1 cellular context compared by ENCODE assay signal in the genomic region with DNA sequence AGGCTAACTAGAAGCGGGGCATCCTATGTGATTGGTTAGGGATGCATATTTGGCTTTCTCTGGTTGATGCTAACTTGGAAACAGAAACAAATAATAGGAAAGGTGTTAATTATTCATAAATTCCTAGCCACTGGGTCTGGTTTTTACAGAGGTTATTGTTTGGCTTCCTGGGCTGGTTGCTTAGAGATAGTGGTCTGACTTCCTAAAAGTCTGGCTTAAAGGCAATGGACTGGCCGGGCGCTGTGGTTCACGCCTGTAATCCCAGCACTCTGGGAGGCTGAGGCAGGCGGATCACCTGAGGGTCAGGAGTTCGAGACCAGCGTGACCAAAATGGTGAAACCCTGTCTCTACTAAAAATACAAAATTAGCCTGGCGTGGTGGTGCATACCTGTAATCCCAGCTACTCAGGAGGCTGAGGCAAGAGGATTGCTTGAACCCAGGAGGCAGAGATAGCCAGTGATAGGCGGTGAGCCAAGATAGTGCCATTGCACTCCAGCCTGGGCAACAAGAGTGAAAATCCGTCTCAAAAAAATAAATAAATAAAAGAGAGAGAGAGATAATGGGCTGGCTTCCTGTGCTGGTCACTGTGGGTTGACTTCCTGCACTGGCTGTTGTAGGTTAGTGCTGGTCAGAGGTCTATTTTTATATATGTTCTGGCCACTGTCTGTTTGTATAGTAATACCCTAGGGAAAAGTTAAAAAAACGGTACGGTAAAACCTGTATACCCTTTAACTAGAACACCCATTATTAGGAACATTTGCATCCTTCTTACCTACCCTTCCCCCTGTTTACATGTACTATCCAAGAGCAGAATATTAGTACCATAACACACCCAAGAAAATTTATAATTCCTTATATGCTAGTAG.
TF ChIP-seq lines count a peak whose summit lies in the region.

No MANE protein-coding gene starts in this region.

TF ChIP-seq in GM23338, 12 proteins besides CTCF, POLR2A, EP300 and RAD21:
- no peak for TF ChIP-seq EZH2 (IDR thresholded peaks at IDR 0.05; ENCODE audit: low read depth, unreplicated experiment)
- TF ChIP-seq STAT1 (IDR thresholded peaks at IDR 0.05; ENCODE audit: unreplicated experiment), result no peak
- no peak for TF ChIP-seq CREB1 (CRISPR knock-in tag; IDR thresholded peaks at IDR 0.05; ENCODE audit: low read depth)
- TF ChIP-seq, protein P1, sequence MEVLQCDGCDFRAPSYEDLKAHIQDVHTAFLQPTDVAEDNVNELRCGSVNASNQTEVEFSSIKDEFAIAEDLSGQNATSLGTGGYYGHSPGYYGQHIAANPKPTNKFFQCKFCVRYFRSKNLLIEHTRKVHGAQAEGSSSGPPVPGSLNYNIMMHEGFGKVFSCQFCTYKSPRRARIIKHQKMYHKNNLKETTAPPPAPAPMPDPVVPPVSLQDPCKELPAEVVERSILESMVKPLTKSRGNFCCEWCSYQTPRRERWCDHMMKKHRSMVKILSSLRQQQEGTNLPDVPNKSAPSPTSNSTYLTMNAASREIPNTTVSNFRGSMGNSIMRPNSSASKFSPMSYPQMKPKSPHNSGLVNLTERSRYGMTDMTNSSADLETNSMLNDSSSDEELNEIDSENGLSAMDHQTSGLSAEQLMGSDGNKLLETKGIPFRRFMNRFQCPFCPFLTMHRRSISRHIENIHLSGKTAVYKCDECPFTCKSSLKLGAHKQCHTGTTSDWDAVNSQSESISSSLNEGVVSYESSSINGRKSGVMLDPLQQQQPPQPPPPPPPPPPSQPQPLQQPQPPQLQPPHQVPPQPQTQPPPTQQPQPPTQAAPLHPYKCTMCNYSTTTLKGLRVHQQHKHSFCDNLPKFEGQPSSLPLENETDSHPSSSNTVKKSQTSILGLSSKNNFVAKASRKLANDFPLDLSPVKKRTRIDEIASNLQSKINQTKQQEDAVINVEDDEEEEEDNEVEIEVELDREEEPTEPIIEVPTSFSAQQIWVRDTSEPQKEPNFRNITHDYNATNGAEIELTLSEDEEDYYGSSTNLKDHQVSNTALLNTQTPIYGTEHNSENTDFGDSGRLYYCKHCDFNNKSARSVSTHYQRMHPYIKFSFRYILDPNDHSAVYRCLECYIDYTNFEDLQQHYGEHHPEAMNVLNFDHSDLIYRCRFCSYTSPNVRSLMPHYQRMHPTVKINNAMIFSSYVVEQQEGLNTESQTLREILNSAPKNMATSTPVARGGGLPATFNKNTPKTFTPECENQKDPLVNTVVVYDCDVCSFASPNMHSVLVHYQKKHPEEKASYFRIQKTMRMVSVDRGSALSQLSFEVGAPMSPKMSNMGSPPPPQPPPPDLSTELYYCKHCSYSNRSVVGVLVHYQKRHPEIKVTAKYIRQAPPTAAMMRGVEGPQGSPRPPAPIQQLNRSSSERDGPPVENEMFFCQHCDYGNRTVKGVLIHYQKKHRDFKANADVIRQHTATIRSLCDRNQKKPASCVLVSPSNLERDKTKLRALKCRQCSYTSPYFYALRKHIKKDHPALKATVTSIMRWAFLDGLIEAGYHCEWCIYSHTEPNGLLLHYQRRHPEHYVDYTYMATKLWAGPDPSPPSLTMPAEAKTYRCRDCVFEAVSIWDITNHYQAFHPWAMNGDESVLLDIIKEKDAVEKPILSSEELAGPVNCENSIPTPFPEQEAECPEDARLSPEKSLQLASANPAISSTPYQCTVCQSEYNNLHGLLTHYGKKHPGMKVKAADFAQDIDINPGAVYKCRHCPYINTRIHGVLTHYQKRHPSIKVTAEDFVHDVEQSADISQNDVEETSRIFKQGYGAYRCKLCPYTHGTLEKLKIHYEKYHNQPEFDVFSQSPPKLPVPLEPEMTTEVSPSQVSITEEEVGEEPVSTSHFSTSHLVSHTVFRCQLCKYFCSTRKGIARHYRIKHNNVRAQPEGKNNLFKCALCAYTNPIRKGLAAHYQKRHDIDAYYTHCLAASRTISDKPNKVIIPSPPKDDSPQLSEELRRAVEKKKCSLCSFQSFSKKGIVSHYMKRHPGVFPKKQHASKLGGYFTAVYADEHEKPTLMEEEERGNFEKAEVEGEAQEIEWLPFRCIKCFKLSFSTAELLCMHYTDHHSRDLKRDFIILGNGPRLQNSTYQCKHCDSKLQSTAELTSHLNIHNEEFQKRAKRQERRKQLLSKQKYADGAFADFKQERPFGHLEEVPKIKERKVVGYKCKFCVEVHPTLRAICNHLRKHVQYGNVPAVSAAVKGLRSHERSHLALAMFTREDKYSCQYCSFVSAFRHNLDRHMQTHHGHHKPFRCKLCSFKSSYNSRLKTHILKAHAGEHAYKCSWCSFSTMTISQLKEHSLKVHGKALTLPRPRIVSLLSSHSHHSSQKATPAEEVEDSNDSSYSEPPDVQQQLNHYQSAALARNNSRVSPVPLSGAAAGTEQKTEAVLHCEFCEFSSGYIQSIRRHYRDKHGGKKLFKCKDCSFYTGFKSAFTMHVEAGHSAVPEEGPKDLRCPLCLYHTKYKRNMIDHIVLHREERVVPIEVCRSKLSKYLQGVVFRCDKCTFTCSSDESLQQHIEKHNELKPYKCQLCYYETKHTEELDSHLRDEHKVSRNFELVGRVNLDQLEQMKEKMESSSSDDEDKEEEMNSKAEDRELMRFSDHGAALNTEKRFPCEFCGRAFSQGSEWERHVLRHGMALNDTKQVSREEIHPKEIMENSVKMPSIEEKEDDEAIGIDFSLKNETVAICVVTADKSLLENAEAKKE (CRISPR knock-in tag; IDR thresholded peaks at IDR 0.05), result no peak
- no peak for TF ChIP-seq NANOG (IDR thresholded peaks at IDR 0.05; ENCODE audit: borderline replicate concordance)
- TF ChIP-seq, protein P2, sequence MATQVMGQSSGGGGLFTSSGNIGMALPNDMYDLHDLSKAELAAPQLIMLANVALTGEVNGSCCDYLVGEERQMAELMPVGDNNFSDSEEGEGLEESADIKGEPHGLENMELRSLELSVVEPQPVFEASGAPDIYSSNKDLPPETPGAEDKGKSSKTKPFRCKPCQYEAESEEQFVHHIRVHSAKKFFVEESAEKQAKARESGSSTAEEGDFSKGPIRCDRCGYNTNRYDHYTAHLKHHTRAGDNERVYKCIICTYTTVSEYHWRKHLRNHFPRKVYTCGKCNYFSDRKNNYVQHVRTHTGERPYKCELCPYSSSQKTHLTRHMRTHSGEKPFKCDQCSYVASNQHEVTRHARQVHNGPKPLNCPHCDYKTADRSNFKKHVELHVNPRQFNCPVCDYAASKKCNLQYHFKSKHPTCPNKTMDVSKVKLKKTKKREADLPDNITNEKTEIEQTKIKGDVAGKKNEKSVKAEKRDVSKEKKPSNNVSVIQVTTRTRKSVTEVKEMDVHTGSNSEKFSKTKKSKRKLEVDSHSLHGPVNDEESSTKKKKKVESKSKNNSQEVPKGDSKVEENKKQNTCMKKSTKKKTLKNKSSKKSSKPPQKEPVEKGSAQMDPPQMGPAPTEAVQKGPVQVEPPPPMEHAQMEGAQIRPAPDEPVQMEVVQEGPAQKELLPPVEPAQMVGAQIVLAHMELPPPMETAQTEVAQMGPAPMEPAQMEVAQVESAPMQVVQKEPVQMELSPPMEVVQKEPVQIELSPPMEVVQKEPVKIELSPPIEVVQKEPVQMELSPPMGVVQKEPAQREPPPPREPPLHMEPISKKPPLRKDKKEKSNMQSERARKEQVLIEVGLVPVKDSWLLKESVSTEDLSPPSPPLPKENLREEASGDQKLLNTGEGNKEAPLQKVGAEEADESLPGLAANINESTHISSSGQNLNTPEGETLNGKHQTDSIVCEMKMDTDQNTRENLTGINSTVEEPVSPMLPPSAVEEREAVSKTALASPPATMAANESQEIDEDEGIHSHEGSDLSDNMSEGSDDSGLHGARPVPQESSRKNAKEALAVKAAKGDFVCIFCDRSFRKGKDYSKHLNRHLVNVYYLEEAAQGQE (IDR thresholded peaks at IDR 0.05; ENCODE audit: unreplicated experiment), result no peak
- no peak for TF ChIP-seq JUNB (IDR thresholded peaks at IDR 0.05; ENCODE audit: unreplicated experiment)
- no peak for TF ChIP-seq ZNF114 (CRISPR knock-in tag; IDR thresholded peaks at IDR 0.05)
- TF ChIP-seq, protein P3, sequence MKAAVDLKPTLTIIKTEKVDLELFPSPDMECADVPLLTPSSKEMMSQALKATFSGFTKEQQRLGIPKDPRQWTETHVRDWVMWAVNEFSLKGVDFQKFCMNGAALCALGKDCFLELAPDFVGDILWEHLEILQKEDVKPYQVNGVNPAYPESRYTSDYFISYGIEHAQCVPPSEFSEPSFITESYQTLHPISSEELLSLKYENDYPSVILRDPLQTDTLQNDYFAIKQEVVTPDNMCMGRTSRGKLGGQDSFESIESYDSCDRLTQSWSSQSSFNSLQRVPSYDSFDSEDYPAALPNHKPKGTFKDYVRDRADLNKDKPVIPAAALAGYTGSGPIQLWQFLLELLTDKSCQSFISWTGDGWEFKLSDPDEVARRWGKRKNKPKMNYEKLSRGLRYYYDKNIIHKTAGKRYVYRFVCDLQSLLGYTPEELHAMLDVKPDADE (IDR thresholded peaks at IDR 0.05), result no peak
- no peak for TF ChIP-seq EZH2phosphoT487 (IDR thresholded peaks at IDR 0.05; ENCODE audit: unreplicated experiment)
